Comparison of ENCODE assay signal across 20 cellular contexts in the genomic region with DNA sequence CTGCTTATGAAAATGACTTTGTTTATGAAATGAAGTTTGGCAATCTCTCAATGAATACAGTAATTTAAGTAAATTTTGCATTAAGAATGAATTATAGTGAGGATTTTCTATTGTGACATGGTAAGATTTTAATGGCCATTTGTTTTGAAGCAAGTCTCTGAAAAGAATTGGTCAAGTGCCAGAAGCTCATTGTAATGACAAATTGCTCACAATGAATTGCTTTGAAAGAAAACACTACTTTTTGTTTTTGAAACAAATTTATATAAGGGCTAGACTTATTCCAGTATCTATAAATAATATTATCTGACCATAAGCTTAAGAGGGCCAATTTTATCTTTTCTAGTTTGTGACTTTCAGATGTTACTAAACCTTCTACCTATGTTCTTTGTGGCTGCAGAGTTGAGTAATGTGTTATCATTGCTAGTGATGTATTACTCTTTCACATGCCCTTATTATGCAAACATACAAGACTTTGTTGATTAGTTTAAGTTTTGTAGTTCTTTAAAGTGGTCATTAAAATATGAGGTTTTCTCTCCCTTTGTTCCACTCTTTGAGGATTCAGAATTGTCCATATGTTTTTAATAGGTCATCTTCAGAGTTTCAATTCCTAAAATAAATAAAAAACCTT.
DNase-seq lines count a peak whose midpoint lies in the region; ATAC-seq and TF ChIP-seq lines count a peak whose summit lies in the region.
"Had no signal": no experiment of that assay in that cellular context is flagged by ENCODE, and none has a peak within 500 bp of the region (broad histone marks: within the 10 kb centered on the region; RNA-seq: fewer than 3 reads in every experiment).

No MANE protein-coding gene starts in this region.

- H3K9me3 ChIP-seq in upper lobe of right lung = no peaks in the 10 kb centered on the region
- H3K9me3 ChIP-seq: A549, Peyer's patch had no signal

- H3K27me3 ChIP-seq in upper lobe of right lung = no peaks in the 10 kb centered on the region
- H3K27me3 ChIP-seq: Peyer's patch had no signal

- no peak for ATAC-seq in upper lobe of right lung
- ATAC-seq: A549; activated T-cell treated with anti-CD3 and anti-CD28 coated beads, Interleukin-2, amount 50 U/mL, for 4 hours had no signal

- TF ChIP-seq CTCF in fibroblast of villous mesenchyme (IDR thresholded peaks at IDR 0.05; ENCODE audit: insufficient read depth, low read depth, low read length) = no peak
- TF ChIP-seq CTCF in upper lobe of right lung (IDR thresholded peaks at IDR 0.05) = no peak

- H3K4me3 ChIP-seq in fibroblast of villous mesenchyme (ENCODE audit: low read depth, low read length) = no peak overlapping the region
- H3K4me3 ChIP-seq in upper lobe of right lung = no peak overlapping the region
- H3K4me3 ChIP-seq: A549, Peyer's patch had no signal

- DNase-seq in NCI-H2196 (lab: John Stamatoyannopoulos, UW; ENCODE audit: unreplicated experiment) (peak; percentile 12), NCI-H2196 treated with DMSO at 0.1 percent for 48 hours (lab: John Stamatoyannopoulos, UW; ENCODE audit: unreplicated experiment) (no peak), amniotic epithelial cell (ENCODE audit: low read depth) (peak; percentile 89), fibroblast of villous mesenchyme (ENCODE audit: low read depth) (peak; percentile 82), renal cortical epithelial cell (ENCODE audit: low read depth) (peak; percentile 77), NCI-H524 (lab: John Stamatoyannopoulos, UW) (no peak), upper lobe of right lung (no peak), ureter (ENCODE audit: low spot score) (no peak)
- DNase-seq: activated CD4-positive, alpha-beta T cell treated with anti-CD3 and anti-CD28 coated beads, Interleukin-2, amount 50 U/mL, for 1 hour; activated T-cell treated with anti-CD3 and anti-CD28 coated beads, Interleukin-2, amount 50 U/mL, for 4 hours; caudate nucleus; CD4-positive, alpha-beta T cell; effector memory CD4-positive, alpha-beta T cell; EL; IMR-90; NCI-H1436; Peyer's patch; retina; SW 1271 had no signal

- intact Hi-C loops in upper lobe of right lung (cut with DNase I) = no loop called here

- H3K4me1 ChIP-seq in upper lobe of right lung = peaks cover 16% of the 10 kb centered on the region
- H3K4me1 ChIP-seq: A549, Peyer's patch had no signal

- no peak overlapping the region for H3K27ac ChIP-seq in upper lobe of right lung
- H3K27ac ChIP-seq: A549, Peyer's patch had no signal

- no peaks in the 10 kb centered on the region for H3K36me3 ChIP-seq in upper lobe of right lung
- H3K36me3 ChIP-seq: Peyer's patch had no signal

Comparison
In these comparisons a context has a peak if more than half of its experiments do, and no peak if none do; other contexts are left out.
1. DNase-seq: peak in NCI-H2196 (single experiment), amniotic epithelial cell (single experiment), fibroblast of villous mesenchyme (single experiment) and renal cortical epithelial cell (single experiment); none in NCI-H2196 treated with DMSO at 0.1 percent for 48 hours (single experiment), NCI-H524 (0 of 2), upper lobe of right lung (single experiment) and ureter (single experiment).